ENCODE assay signal across 1 cellular context in the genomic region with DNA sequence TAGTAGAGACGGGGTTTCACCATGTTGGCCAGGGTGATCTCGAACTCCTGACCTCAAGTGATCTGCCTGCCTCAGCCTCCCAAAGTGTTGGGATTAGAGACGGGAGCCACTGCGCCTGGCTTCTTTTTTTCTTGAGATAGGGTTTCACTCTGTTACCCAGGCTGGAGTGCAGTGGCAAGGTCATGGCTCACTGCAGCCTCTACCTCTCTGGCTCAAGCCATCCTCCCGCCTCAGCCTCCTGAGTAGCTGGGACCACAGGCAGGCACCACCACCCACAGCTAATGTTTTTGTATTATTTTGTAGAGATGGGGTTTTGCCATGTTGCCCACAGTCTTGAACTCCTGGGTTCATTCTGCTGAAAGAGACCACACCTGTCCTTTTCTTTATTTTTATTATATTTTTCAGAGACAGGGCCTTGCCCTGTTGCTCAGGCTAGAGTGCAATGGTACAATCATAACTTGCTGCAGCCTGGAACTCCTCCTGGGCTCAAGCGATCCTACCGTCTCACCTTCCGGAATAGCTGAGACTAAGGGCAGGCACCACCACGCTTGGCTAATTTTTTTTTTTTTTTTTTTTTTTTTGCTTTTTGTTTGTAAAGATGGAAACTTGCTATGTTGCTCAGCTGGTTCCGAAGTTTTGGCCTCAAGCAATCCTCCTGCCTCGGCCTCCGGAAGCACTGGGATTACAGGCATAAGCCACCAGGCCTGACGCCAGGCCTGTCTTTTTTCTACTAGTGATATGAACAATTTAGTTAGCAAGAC.
TF ChIP-seq lines count a peak whose summit lies in the region.

No MANE protein-coding gene starts in this region.

TF ChIP-seq in IMR-90, 13 proteins besides CTCF, POLR2A, EP300 and RAD21 (continued from another document):
- no peak for TF ChIP-seq MAFK (IDR thresholded peaks at IDR 0.05; ENCODE audit: low read depth, low read length)
- no peak for TF ChIP-seq RFX5 (IDR thresholded peaks at IDR 0.05; ENCODE audit: low read depth, low read length)
- TF ChIP-seq MAZ (IDR thresholded peaks at IDR 0.05; ENCODE audit: borderline replicate concordance, low read depth, low read length) = no peak
- no peak for TF ChIP-seq CEBPB (IDR thresholded peaks at IDR 0.05; ENCODE audit: low read depth, low read length)
- no peak for TF ChIP-seq RCOR1 (IDR thresholded peaks at IDR 0.05; ENCODE audit: insufficient replicate concordance, low read length)
- TF ChIP-seq SMC3 (IDR thresholded peaks at IDR 0.05; ENCODE audit: low read depth, low read length) = no peak
- TF ChIP-seq CHD1 (IDR thresholded peaks at IDR 0.05; ENCODE audit: low read depth, low read length) = no peak
- no peak for TF ChIP-seq USF2 (IDR thresholded peaks at IDR 0.05; ENCODE audit: low read depth, low read length)
- TF ChIP-seq NFE2L2 (IDR thresholded peaks at IDR 0.05; ENCODE audit: low read depth, low read length) = no peak
